Comparison of ENCODE assay signal across 9 cellular contexts in the genomic region with DNA sequence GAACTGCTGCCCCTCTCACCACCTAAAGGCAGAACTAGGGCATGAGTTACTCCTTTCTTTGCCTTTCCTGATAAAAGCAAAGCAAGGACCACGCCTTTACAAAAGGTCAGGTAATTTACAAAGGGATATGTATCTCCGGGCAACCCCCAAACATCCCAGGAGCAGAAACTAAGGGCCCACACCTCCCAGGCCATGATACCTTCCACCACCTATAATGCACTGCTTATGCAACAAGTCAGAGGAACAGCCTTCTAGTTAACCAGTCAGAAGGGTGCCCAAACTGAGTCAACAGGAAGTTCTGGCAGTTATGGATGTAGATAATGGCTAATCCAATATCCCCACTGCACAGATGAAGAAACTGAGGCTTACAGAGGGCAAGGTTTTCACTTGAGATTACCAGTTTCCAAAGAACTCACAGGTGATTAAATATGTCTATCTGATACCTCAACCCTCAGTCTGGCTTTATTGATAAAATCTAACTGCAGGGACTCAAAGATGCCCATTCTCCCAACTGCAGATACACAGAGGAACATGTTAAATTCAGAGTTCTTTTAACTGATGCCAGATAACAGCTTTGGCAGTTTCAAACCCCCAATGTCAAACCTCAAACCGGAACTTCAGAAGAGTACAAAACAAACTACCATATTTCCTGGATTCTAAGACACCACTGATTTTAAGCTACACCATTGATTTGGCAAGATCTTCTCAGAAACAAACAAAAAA. TPM values are rescaled to one million over a fixed set of nuclear protein-coding genes. Genes with fewer than 3 reads are reported as not detected.
DNase-seq lines count a peak whose midpoint lies in the region; ATAC-seq and TF ChIP-seq lines count a peak whose summit lies in the region.
"Had no signal": no experiment of that assay in that cellular context is flagged by ENCODE, and none has a peak within 500 bp of the region (broad histone marks: within the 10 kb centered on the region; RNA-seq: fewer than 3 reads in every experiment).

No MANE protein-coding gene starts in this region.

- H3K27me3 Mint-ChIP-seq in CD8-positive, alpha-beta memory T cell = no peaks in the 10 kb centered on the region

- TF ChIP-seq POLR2A in NB4 (IDR thresholded peaks at IDR 0.05; ENCODE audit: extremely low read depth, insufficient read length) = no peak

- peaks cover 93% of the 10 kb centered on the region for H4K20me1 ChIP-seq in osteoblast (ENCODE audit: insufficient read depth, low read length)

- no peak for ATAC-seq in HG03571 (IDR thresholded peaks at IDR 0.05; ENCODE audit: unreplicated experiment)
- no peak for ATAC-seq in HG02870 (IDR thresholded peaks at IDR 0.05; ENCODE audit: unreplicated experiment)

- H3K4me2 ChIP-seq in osteoblast (ENCODE audit: insufficient read depth, low read length) = no peak overlapping the region

- H3K36me3 ChIP-seq in CD8-positive, alpha-beta memory T cell (ENCODE audit: insufficient read depth, low read length) = peaks cover 7% of the 10 kb centered on the region
- H3K36me3 ChIP-seq in osteoblast (ENCODE audit: insufficient read depth, low read length) = peaks cover 25% of the 10 kb centered on the region

- TF ChIP-seq CTCF in NB4 (IDR thresholded peaks at IDR 0.05; ENCODE audit: low read depth, low read length) (no peak), osteoblast (IDR thresholded peaks at IDR 0.05; ENCODE audit: extremely low read depth, low read depth, low read length) (no peak)

- H3K9me3 ChIP-seq in CD8-positive, alpha-beta memory T cell (ENCODE audit: low read length) = no peaks in the 10 kb centered on the region
- no peaks in the 10 kb centered on the region for H3K9me3 ChIP-seq in osteoblast (ENCODE audit: low read depth, low read length)

- H3K4me1 ChIP-seq in CD8-positive, alpha-beta memory T cell (ENCODE audit: insufficient read depth, low read length) = peaks cover 99% of the 10 kb centered on the region
- H3K4me1 ChIP-seq in osteoblast (ENCODE audit: insufficient read depth, low read length) = peaks cover 54% of the 10 kb centered on the region

- H3K27ac ChIP-seq in CD8-positive, alpha-beta memory T cell (ENCODE audit: low read depth, low read length) = peak overlapping the region; percentile 40
- peak overlapping the region; percentile 23 for H3K27ac ChIP-seq in osteoblast (ENCODE audit: low read depth, low read length)

- H3K4me1 Mint-ChIP-seq in CD8-positive, alpha-beta memory T cell = peaks cover 99 to 100% (median 100%) of the 10 kb centered on the region in 3 donors

- H3K27me3 ChIP-seq in CD8-positive, alpha-beta memory T cell (ENCODE audit: insufficient read depth, low read length, poor library complexity, severe bottlenecking) = no peaks in the 10 kb centered on the region
- H3K27me3 ChIP-seq in osteoblast (ENCODE audit: insufficient read depth, low read length) = no peaks in the 10 kb centered on the region

- H3K79me2 ChIP-seq in osteoblast (ENCODE audit: insufficient read depth, low read length) = peaks cover 99% of the 10 kb centered on the region

- H3K27ac Mint-ChIP-seq in CD8-positive, alpha-beta memory T cell = peak overlapping the region; percentile 31 to 99 (median 89)

- POLR2A ChIA-PET in CD8-positive, alpha-beta memory T cell (lab: Charles Lee) = interaction anchor here (0.6 to 7.2 kb wide), 13 partner anchors 8 to 882 kb away, joined by 3 to 71 read pairs (median 3); a partner anchor contains a TSS

- H3K4me3 ChIP-seq in CD8-positive, alpha-beta memory T cell (ENCODE audit: low read length) = peak overlapping the region; percentile 61
- no peak overlapping the region for H3K4me3 ChIP-seq in NB4 (ENCODE audit: low read depth, low read length)
- no peak overlapping the region for H3K4me3 ChIP-seq in osteoblast (ENCODE audit: insufficient read depth, low read length)

- CTCF ChIA-PET in CD8-positive, alpha-beta memory T cell (lab: Charles Lee) = interaction anchor here (1.0 to 8.6 kb wide), 9 partner anchors 9 to 119 kb away, joined by 3 to 98 read pairs (median 6); a partner anchor contains a TSS

- peak overlapping the region; percentile 64 to 77 (median 69) for H3K4me3 Mint-ChIP-seq in CD8-positive, alpha-beta memory T cell

- peaks cover 0 to 36% (median 7%) of the 10 kb centered on the region in 3 donors for H3K36me3 Mint-ChIP-seq in CD8-positive, alpha-beta memory T cell

- DNase-seq in CD8-positive, alpha-beta memory T cell = peak in 2 of 5 donors; percentile 73 to 87
- DNase-seq in NB4 (ENCODE audit: low read depth) (peak; percentile 60), osteoblast (ENCODE audit: insufficient read length, low spot score, missing footprints) (no peak), superior temporal gyrus (ENCODE audit: extremely low spot score) (no peak), NK-92 (lab: John Stamatoyannopoulos, UW; ENCODE audit: unreplicated experiment) (no peak)
- peak; percentile 78 for DNase-seq in central memory CD4-positive, alpha-beta T cell

- H2AFZ ChIP-seq in osteoblast (ENCODE audit: low read length) = no peak overlapping the region

- H3K9me3 Mint-ChIP-seq in CD8-positive, alpha-beta memory T cell = no peaks in the 10 kb centered on the region

RNA-seq across cellular contexts. Expression of a gene that starts 16.8 kb away (rescaled TPM):
- 1 to 10 TPM; 4.0 to 5.3 TPM for total RNA-seq in CD8-positive, alpha-beta memory T cell
- 17.8 TPM for polyA plus RNA-seq in CD8-positive, alpha-beta memory T cell
- total RNA-seq in osteoblast = 5.3 and 5.8 TPM in 2 replicates

RNA-seq across cellular contexts. Expression of a gene that starts 20.7 kb away (rescaled TPM):
- 10 to 100 TPM; 14.7 to 17.3 TPM for total RNA-seq in CD8-positive, alpha-beta memory T cell
- polyA plus RNA-seq in CD8-positive, alpha-beta memory T cell = 55.2 TPM
- 30.6 and 32.9 TPM in 2 replicates for total RNA-seq in osteoblast

RNA-seq across cellular contexts. Expression of a gene that starts 39.4 kb away (rescaled TPM):
- 10 to 100 TPM; 18.9 to 20.7 TPM for total RNA-seq in CD8-positive, alpha-beta memory T cell
- polyA plus RNA-seq in CD8-positive, alpha-beta memory T cell = 16.4 TPM
- not detected in 2 replicates for total RNA-seq in osteoblast
- total RNA-seq: M059J had no signal

RNA-seq across cellular contexts. Expression of a gene that starts 50.6 kb away (rescaled TPM):
- 100 to 1,000 TPM; 235 to 241 TPM for total RNA-seq in CD8-positive, alpha-beta memory T cell
- polyA plus RNA-seq in CD8-positive, alpha-beta memory T cell = 139 TPM
- total RNA-seq in osteoblast = 21.7 and 30.6 TPM in 2 replicates

RNA-seq across cellular contexts. Expression of a gene that starts 50.7 kb away (rescaled TPM):
- 1 to 10 TPM; 2.7 to 2.9 TPM for total RNA-seq in CD8-positive, alpha-beta memory T cell
- polyA plus RNA-seq in CD8-positive, alpha-beta memory T cell = 1.4 TPM
- total RNA-seq in osteoblast = 2.9 TPM in 2 replicates

Comparison
In these comparisons a context has a peak if more than half of its experiments do, and no peak if none do; other contexts are left out.
1. DNase-seq: peak in NB4 (single experiment) and central memory CD4-positive, alpha-beta T cell (single experiment); none in osteoblast (single experiment), superior temporal gyrus (single experiment) and NK-92 (single experiment).
2. RNA of a gene that starts 39.4 kb away (total RNA-seq): 18.9 to 20.7 TPM in CD8-positive, alpha-beta memory T cell; not detected in osteoblast; every median in the first group is over 10 times any median in the second.